Comparison of ENCODE assay signal across 33 cellular contexts in genomic region chr11:20605602-20606091, GRCh38. TPM values are rescaled to one million over a fixed set of nuclear protein-coding genes. Genes with fewer than 3 reads are reported as not detected.
"Had no signal": no experiment of that assay in that cellular context is flagged by ENCODE, and none has a peak within 500 bp of the region (broad histone marks: within the 10 kb centered on the region; RNA-seq: fewer than 3 reads in every experiment).

No MANE protein-coding gene starts in this region.

- DNase-seq: cortex of kidney; effector CD8-positive, alpha-beta T cell; effector memory CD8-positive, alpha-beta T cell; erythroblast; esophagus squamous epithelium; foreskin fibroblast; foreskin melanocyte; gastrocnemius medialis; glutamatergic neuron; head of caudate nucleus; heart right ventricle; hippocampal formation; immature natural killer cell; islet precursor cell; kidney; kidney glomerular epithelial cell; left colon; left lung; left ventricle myocardium superior; lower lobe of right lung; mesenchymal stem cell; mucosa of descending colon had no signal

- ATAC-seq: effector memory CD8-positive, alpha-beta T cell; esophagus mucosa; gastrocnemius medialis; heart right ventricle; left colon; left lung; left ventricle myocardium superior; lower lobe of right lung; mucosa of descending colon had no signal

- H3K4me3 ChIP-seq: esophagus squamous epithelium, gastrocnemius medialis, heart right ventricle, left lung, lower lobe of right lung, mucosa of descending colon had no signal

- H3K4me3 Mint-ChIP-seq: dendritic cell treated with granulocyte-macrophage colony-stimulating factor and Interleukin-4, amounts not matched to agents 40 ng/mL and 50 ng/mL, for 4 days; effector memory CD8-positive, alpha-beta T cell; endodermal cell; immature natural killer cell; mesothelial cell of epicardium had no signal

- H3K27ac Mint-ChIP-seq: dendritic cell treated with granulocyte-macrophage colony-stimulating factor and Interleukin-4, amounts not matched to agents 40 ng/mL and 50 ng/mL, for 4 days; effector memory CD8-positive, alpha-beta T cell; endodermal cell; immature natural killer cell; mesothelial cell of epicardium had no signal

- H3K36me3 ChIP-seq: esophagus squamous epithelium, gastrocnemius medialis, heart right ventricle, left lung, lower lobe of right lung had no signal

- H3K9me3 Mint-ChIP-seq: dendritic cell treated with granulocyte-macrophage colony-stimulating factor and Interleukin-4, amounts not matched to agents 40 ng/mL and 50 ng/mL, for 4 days; effector memory CD8-positive, alpha-beta T cell; endodermal cell; mesothelial cell of epicardium had no signal

- H3K36me3 Mint-ChIP-seq: immature natural killer cell, mesothelial cell of epicardium had no signal

- H3K27ac ChIP-seq: epithelial cell of prostate, esophagus squamous epithelium, gastrocnemius medialis, heart right ventricle, left lung, lower lobe of right lung had no signal

- H3K9me3 ChIP-seq: esophagus squamous epithelium, gastrocnemius medialis, heart right ventricle, left lung, lower lobe of right lung, mucosa of descending colon had no signal

RNA-seq across cellular contexts. Expression of gene SLC6A5, which starts 6.2 kb away (rescaled TPM):
- total RNA-seq: dermis microvascular lymphatic vessel endothelial cell, endodermal cell, esophagus mucosa, esophagus squamous epithelium, gastrocnemius medialis, glomerular endothelial cell, heart right ventricle, kidney, left colon, left lung, left ventricle myocardium superior, lower leg skin, lower lobe of right lung, lung microvascular endothelial cell, mesenteric fat pad, mesothelial cell of epicardium, mucosa of descending colon, myocyte had no signal
- polyA plus RNA-seq: heart right ventricle, immature natural killer cell had no signal
